ENCODE assay signal across 18 cellular contexts in genomic region chr12:93823616-93824410, GRCh38.
DNase-seq lines count a peak whose midpoint lies in the region; ATAC-seq, FAIRE-seq and TF ChIP-seq lines count a peak whose summit lies in the region.
"Had no signal": no experiment of that assay in that cellular context is flagged by ENCODE, and none has a peak within 500 bp of the region (broad histone marks: within the 10 kb centered on the region; RNA-seq: fewer than 3 reads in every experiment).

No MANE protein-coding gene starts in this region.

- peak overlapping the region; percentile 36; the same call in 1 of the 2 replicates for H3K18ac ChIP-seq in IMR-90 (ENCODE audit: low read depth, low read length)

- H3K79me1 ChIP-seq in IMR-90 (ENCODE audit: low read depth in 1 of 2, low read length in 2 of 2), result peaks cover 0 to 4% of the 10 kb centered on the region in 2 experiments; a peak in 1 of 4 replicates

- H3K36me3 ChIP-seq in IMR-90 (ENCODE audit: control insufficient read depth, insufficient read depth, low read length), result no peaks in the 10 kb centered on the region
- no peaks in the 10 kb centered on the region for H3K36me3 ChIP-seq in GM12878 (ENCODE audit: control insufficient read depth in 2 of 2, insufficient read depth in 2 of 2, low read length in 1 of 2)
- no peaks in the 10 kb centered on the region for H3K36me3 ChIP-seq in keratinocyte (ENCODE audit: control insufficient read depth in 2 of 2, extremely low read depth in 1 of 2, insufficient read depth in 2 of 2, low read length in 2 of 2)

- H4K91ac ChIP-seq in IMR-90 (ENCODE audit: insufficient read depth, low read depth, low read length), result peak overlapping the region; percentile 30; the same call in 1 of the 2 replicates

- SMC1A ChIA-PET in GM12878 (lab: Charles Lee; ENCODE audit: uncharacterized antibody, unreplicated experiment), result interaction anchor here (2.6 kb wide), 1 partner anchor 11 kb away, joined by 9 read pairs; no protein-coding TSS in a partner anchor

- H2AK5ac ChIP-seq in IMR-90 (ENCODE audit: low read depth, low read length), result no peak overlapping the region; the same call in 1 of the 2 replicates

- H3K9me3 ChIP-seq in IMR-90 (ENCODE audit: control insufficient read depth, insufficient read depth, low read length) (no peaks in the 10 kb centered on the region), GM12878 (replicated peaks; ENCODE audit: control insufficient read depth, insufficient read depth, low read length) (no peaks in the 10 kb centered on the region), keratinocyte (ENCODE audit: control insufficient read depth, low read depth, low read length) (no peaks in the 10 kb centered on the region)

- FAIRE-seq in GM12878 (lab: Jason Lieb, UNC), result peak; percentile 52
- peak; percentile 58 for FAIRE-seq in keratinocyte (lab: Jason Lieb, UNC)
- no peak for FAIRE-seq in GM19239 (lab: Jason Lieb, UNC)
- FAIRE-seq: small intestine, TTC549 had no signal

- no peak; the same call in 1 of the 2 replicates for ATAC-seq in IMR-90 (ENCODE audit: low read depth)
- no peak for ATAC-seq in GM12878
- no peak for ATAC-seq in foreskin keratinocyte
- ATAC-seq in HG03045 (IDR thresholded peaks at IDR 0.05; ENCODE audit: unreplicated experiment), result no peak
- ATAC-seq: activated T-cell treated with anti-CD3 and anti-CD28 coated beads, Interleukin-2, amount 50 U/mL, for 4 hours; SK-N-SH treated with all-trans-retinoic acid at 6 μM for 48 hours had no signal

- dilution Hi-C loops in IMR-90 (cut with HindIII; ENCODE audit: low sequenced_read_pairs, unreplicated experiment) (no loop called here), keratinocyte (cut with MboI; ENCODE audit: extremely low pct_ligation_motif_present, low sequenced_read_pairs) (no loop called here)

- H3K4me1 ChIP-seq in IMR-90 (ENCODE audit: control insufficient read depth, insufficient read depth, low read length), result peaks cover 14% of the 10 kb centered on the region
- no peaks in the 10 kb centered on the region for H3K4me1 ChIP-seq in GM12878 (ENCODE audit: control insufficient read depth, insufficient read depth, low read length)
- no peaks in the 10 kb centered on the region for H3K4me1 ChIP-seq in keratinocyte (ENCODE audit: control insufficient read depth, extremely low read depth, insufficient read depth, low read length)
- peaks cover 14% of the 10 kb centered on the region for H3K4me1 ChIP-seq in foreskin keratinocyte

- no peak for DNase-seq in IMR-90
- no peak for DNase-seq in GM12878 (ENCODE audit: low read depth, low spot score)
- no peak for DNase-seq in keratinocyte (ENCODE audit: low read depth, low spot score)
- DNase-seq in renal cortical epithelial cell (ENCODE audit: low read depth), result peak; percentile 51
- DNase-seq in foreskin keratinocyte, result no peak
- no peak for DNase-seq in NCI-H2196 treated with DMSO at 0.1 percent for 48 hours (lab: John Stamatoyannopoulos, UW; ENCODE audit: unreplicated experiment)
- no peak for DNase-seq in GM19239 (ENCODE audit: insufficient read length, low spot score)
- DNase-seq: activated CD4-positive, alpha-beta T cell treated with anti-CD3 and anti-CD28 coated beads, Interleukin-2, amount 50 U/mL, for 1 hour; activated T-cell treated with anti-CD3 and anti-CD28 coated beads, Interleukin-2, amount 50 U/mL, for 4 hours; cerebellar nuclear complex; DMS53; GOT3; OCI-M1; small intestine; stimulated activated naive CD4-positive, alpha-beta T cell had no signal

- H4K20me1 ChIP-seq in IMR-90 (ENCODE audit: insufficient read depth, low read length) (no peaks in the 10 kb centered on the region), GM12878 (ENCODE audit: control insufficient read depth, insufficient read depth) (no peaks in the 10 kb centered on the region), keratinocyte (ENCODE audit: control insufficient read depth, extremely low read depth, insufficient read depth, low read length) (no peaks in the 10 kb centered on the region)

- peak overlapping the region; percentile 27 for H3K14ac ChIP-seq in IMR-90 (replicated peaks; ENCODE audit: low read depth, low read length)

- POLR2A ChIA-PET in IMR-90 (lab: Charles Lee; ENCODE audit: unreplicated experiment), result no interaction called here
- POLR2A ChIA-PET in GM12878 (lab: Charles Lee), result interaction anchor here (0.6 kb wide), 1 partner anchor 318 kb away, joined by 5 read pairs; no protein-coding TSS in a partner anchor

- TF ChIP-seq RAD21 in IMR-90 (IDR thresholded peaks at IDR 0.05; ENCODE audit: low read length) (no peak), GM12878 (IDR thresholded peaks at IDR 0.05; ENCODE audit: insufficient read depth, low read depth, low read length) (no peak)

- H3K4me3 ChIP-seq in IMR-90 (ENCODE audit: insufficient read depth, low read depth, low read length) (no peak overlapping the region), GM12878 (no peak overlapping the region), keratinocyte (ENCODE audit: control insufficient read depth in 2 of 3, extremely low read depth in 1 of 3, insufficient read depth in 2 of 3, low read depth in 1 of 3, low read length in 3 of 3) (no peak overlapping the region)

- RAD21 ChIA-PET in GM12878 (lab: Charles Lee; ENCODE audit: unreplicated experiment), result no interaction called here

- CTCF ChIA-PET in IMR-90 (lab: Yijun Ruan, JAX), result interaction anchor here (0.6 kb wide), 2 partner anchors 10 to 70 kb away, joined by 5 to 9 read pairs; no protein-coding TSS in a partner anchor
- CTCF ChIA-PET in GM12878 (lab: Yijun Ruan, JAX), result interaction anchor here (0.8 kb wide), 1 partner anchor 278 kb away, joined by 3 read pairs; no protein-coding TSS in a partner anchor

- intact Hi-C loops in IMR-90 (cut with micrococcal nuclease), result no loop called here
- intact Hi-C loops in GM12878 (cut with micrococcal nuclease; ENCODE audit: unreplicated experiment), result no loop called here

- no peaks in the 10 kb centered on the region for H3K79me2 ChIP-seq in GM12878 (ENCODE audit: control insufficient read depth, insufficient read depth, low read length)
- H3K79me2 ChIP-seq in keratinocyte (ENCODE audit: control insufficient read depth, insufficient read depth, low read length), result no peaks in the 10 kb centered on the region

- peak overlapping the region; percentile 56 for H2BK120ac ChIP-seq in IMR-90 (ENCODE audit: low read depth, low read length)

- H2BK15ac ChIP-seq in IMR-90 (ENCODE audit: low read depth, low read length), result peak overlapping the region; percentile 43; the same call in 1 of the 3 replicates

- H3K4ac ChIP-seq in IMR-90 (ENCODE audit: low read depth, low read length), result peak overlapping the region; percentile 6; the same call in 1 of the 2 replicates

- H2AFZ ChIP-seq in IMR-90 (replicated peaks; ENCODE audit: low read length, poor library complexity), result no peak overlapping the region
- no peak overlapping the region for H2AFZ ChIP-seq in GM12878 (ENCODE audit: control insufficient read depth, low read depth, low read length)
- no peak overlapping the region for H2AFZ ChIP-seq in keratinocyte (ENCODE audit: control insufficient read depth, low read length)

- peak overlapping the region; percentile 30; the same call in 1 of the 2 replicates for H4K5ac ChIP-seq in IMR-90 (ENCODE audit: low read depth, low read length)

- 44% methylated on average over 2 of the region's 8 CpGs; no CpG with 5 or more reads in 1 of the 2 experiments for WGBS in IMR-90 (ENCODE audit: extremely low coverage in 2 of 2, insufficient read length in 1 of 2), 2 experiments
- WGBS in GM12878 (ENCODE audit: insufficient coverage, insufficient replicate concordance, low lambda C conversion rate, missing lambda C conversion rate), result 75% methylated on average over 8 of the region's 8 CpGs

- H2BK5ac ChIP-seq in IMR-90 (ENCODE audit: low read depth, low read length, poor library complexity, severe bottlenecking), result peak overlapping the region; percentile 18

- H3K56ac ChIP-seq in IMR-90 (ENCODE audit: extremely low read depth, insufficient read depth, low read length), result no peak overlapping the region

- H3K9me1 ChIP-seq in IMR-90 (ENCODE audit: insufficient read depth, low read length) (peaks cover under 1% of the 10 kb centered on the region; the same call in 1 of the 2 replicates), keratinocyte (ENCODE audit: control insufficient read depth, extremely low read depth, insufficient read depth, low read length) (no peaks in the 10 kb centered on the region)

- BruUV-seq in IMR-90 (replicated peaks; lab: Mats Ljungman, UMichigan), result no TSS peak
- no TSS peak for BruUV-seq in GM12878 (replicated peaks; lab: Mats Ljungman, UMichigan)

- peak overlapping the region; percentile 53; the same call in 1 of the 2 replicates for H2BK20ac ChIP-seq in IMR-90 (ENCODE audit: low read depth, low read length)

- H2AK9ac ChIP-seq in IMR-90 (replicated peaks; ENCODE audit: low read depth, low read length, poor library complexity), result no peak overlapping the region

- H3K4me2 ChIP-seq in IMR-90 (ENCODE audit: low read depth, low read length) (peak overlapping the region; percentile 51; the same call in 1 of the 2 replicates), GM12878 (ENCODE audit: control insufficient read depth, insufficient read depth) (no peak overlapping the region), keratinocyte (ENCODE audit: control insufficient read depth, extremely low read depth, insufficient read depth, low read depth, low read length) (no peak overlapping the region)

- H3K27ac ChIP-seq in IMR-90 (ENCODE audit: insufficient read depth, low read length) (no peak overlapping the region), GM12878 (ENCODE audit: control insufficient read depth, insufficient read depth) (no peak overlapping the region), keratinocyte (ENCODE audit: control insufficient read depth, insufficient read depth, low read length) (no peak overlapping the region), foreskin keratinocyte (no peak overlapping the region)

- peak overlapping the region; percentile 14; the same call in 1 of the 2 replicates for H3K23ac ChIP-seq in IMR-90 (ENCODE audit: low read depth, low read length)

- peak overlapping the region; percentile 27 to 30; a peak in 3 of 4 replicates for H4K8ac ChIP-seq in IMR-90 (ENCODE audit: low read depth in 2 of 2, low read length in 2 of 2)

- TF ChIP-seq CTCF in IMR-90 (conservative IDR thresholded peaks at IDR 0.05; ENCODE audit: low read depth, low read length) (no peak), GM12878 (IDR thresholded peaks at IDR 0.05 in 2 of 3, conservative IDR thresholded peaks at IDR 0.05 in 1 of 3; ENCODE audit: control insufficient read depth in 2 of 3, extremely low read depth in 1 of 3, insufficient read depth in 1 of 3, low read depth in 3 of 3, low read length in 3 of 3) (no peak), keratinocyte (optimal IDR thresholded peaks at IDR 0.05 in 1 of 3, IDR thresholded peaks at IDR 0.05 in 1 of 3, conservative IDR thresholded peaks at IDR 0.05 in 1 of 3; ENCODE audit: extremely low read depth in 1 of 3, insufficient read depth in 2 of 3, low read length in 3 of 3) (no peak), foreskin keratinocyte (conservative IDR thresholded peaks at IDR 0.05) (no peak)

- TF ChIP-seq EP300 in GM12878 (IDR thresholded peaks at IDR 0.05; ENCODE audit: borderline replicate concordance in 1 of 2, control insufficient read depth in 1 of 2, low read depth in 2 of 2, low read length in 2 of 2), result no peak

- H3K9ac ChIP-seq in IMR-90 (ENCODE audit: low read depth, low read length) (peak overlapping the region; percentile 25; the same call in 1 of the 2 replicates), GM12878 (ENCODE audit: control insufficient read depth, insufficient read depth, low read length) (no peak overlapping the region), keratinocyte (ENCODE audit: control insufficient read depth, extremely low read depth, insufficient read depth, low read length) (no peak overlapping the region)

- no peaks in the 10 kb centered on the region for H3K27me3 ChIP-seq in IMR-90 (ENCODE audit: control insufficient read depth, insufficient read depth, low read length)
- no peaks in the 10 kb centered on the region for H3K27me3 ChIP-seq in GM12878 (replicated peaks in 1 of 2; ENCODE audit: control insufficient read depth in 2 of 2, insufficient read depth in 2 of 2, low read length in 1 of 2)
- H3K27me3 ChIP-seq in keratinocyte (ENCODE audit: control insufficient read depth, extremely low read depth, insufficient read depth, low read length), result no peaks in the 10 kb centered on the region
- no peaks in the 10 kb centered on the region for H3K27me3 ChIP-seq in foreskin keratinocyte

- TF ChIP-seq POLR2A in IMR-90 (IDR thresholded peaks at IDR 0.05; ENCODE audit: low read depth, low read length) (no peak), GM12878 (IDR thresholded peaks at IDR 0.05; ENCODE audit: low read depth, low read length) (no peak)

- in situ Hi-C loops in IMR-90 (cut with MboI; ENCODE audit: low sequenced_read_pairs), result no loop called here
- in situ Hi-C loops in GM12878 (cut with MboI), result no loop called here
